8 cellular contexts compared by ENCODE assay signal in the genomic region with DNA sequence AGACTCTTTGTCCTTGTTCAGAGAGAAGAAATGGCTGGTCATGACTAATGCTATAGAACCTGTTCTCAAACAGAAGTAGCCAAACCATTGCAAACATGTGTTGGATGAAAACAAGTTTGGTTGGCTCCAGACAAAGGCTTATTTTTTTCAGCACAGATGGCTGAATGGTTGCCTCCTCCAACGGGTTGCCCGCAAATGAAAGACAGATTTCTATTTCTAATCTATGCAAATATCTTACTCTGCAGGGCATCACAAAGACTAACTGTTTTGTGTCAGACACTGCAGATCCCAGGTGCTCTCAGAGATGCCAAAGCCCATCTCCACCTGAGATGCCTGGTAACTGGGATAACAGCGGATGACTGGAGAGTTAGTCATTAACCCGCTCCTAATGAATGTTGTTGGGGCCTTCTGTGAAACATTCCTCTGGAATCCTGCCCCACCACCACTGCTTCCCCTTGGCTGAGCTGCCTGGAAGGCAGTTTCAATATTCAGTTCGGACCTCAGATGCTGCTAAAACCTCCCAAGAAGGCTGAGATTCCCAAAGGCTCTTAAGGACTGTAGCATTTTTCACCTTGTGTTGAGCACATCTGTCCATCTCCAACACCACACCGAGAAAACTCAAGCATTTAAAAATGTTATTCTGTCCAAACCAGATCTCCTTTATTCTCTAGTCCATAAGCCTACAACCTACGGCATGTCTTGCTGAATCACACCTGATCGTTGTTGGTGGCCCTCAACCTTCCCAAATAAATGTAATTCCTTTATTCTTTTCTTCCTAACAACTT.
A peak's percentile ranks its signal among the peaks of the same experiment; 100 is the strongest.
DNase-seq lines count a peak whose midpoint lies in the region; ATAC-seq, FAIRE-seq and TF ChIP-seq lines count a peak whose summit lies in the region.

No MANE protein-coding gene starts in this region.

- no peak overlapping the region for H2AFZ ChIP-seq in Karpas-422 (ENCODE audit: low read length)

- H3K27ac Mint-ChIP-seq in MCF 10A (ENCODE audit: low read depth, unreplicated experiment), result peak overlapping the region; percentile 81
- H3K27ac Mint-ChIP-seq in naive thymus-derived CD4-positive, alpha-beta T cell, result peak overlapping the region in 1 of 9 donors; percentile 49

- no peaks in the 10 kb centered on the region for H3K9me3 ChIP-seq in A549
- H3K9me3 ChIP-seq in Karpas-422 (ENCODE audit: low read length), result no peaks in the 10 kb centered on the region
- no peaks in the 10 kb centered on the region for H3K9me3 ChIP-seq in naive thymus-derived CD4-positive, alpha-beta T cell (ENCODE audit: control insufficient read depth in 2 of 3, low read length in 3 of 3)

- peak in 1 of 2 experiments; percentile 52; a peak in 1 of 5 replicates for TF ChIP-seq EP300 in A549 (IDR thresholded peaks at IDR 0.05)

- intact Hi-C loops in MCF 10A (cut with micrococcal nuclease), result loop anchor here (1.0 to 2.0 kb wide), 4 partner anchors 8 to 104 kb away; partner anchors contain the start of gene PTPN14
- intact Hi-C loops in naive thymus-derived CD4-positive, alpha-beta T cell (cut with micrococcal nuclease), result no loop called here

- H3K36me3 Mint-ChIP-seq in MCF 10A (ENCODE audit: insufficient read depth, unreplicated experiment), result peaks cover 56% of the 10 kb centered on the region
- peaks cover 0 to 12% (median 0%) of the 10 kb centered on the region in 5 donors for H3K36me3 Mint-ChIP-seq in naive thymus-derived CD4-positive, alpha-beta T cell

- TF ChIP-seq RAD21 in A549 (conservative IDR thresholded peaks at IDR 0.05 in 1 of 2, IDR thresholded peaks at IDR 0.05 in 1 of 2), result peak in 1 of 2 experiments; percentile 25; a peak in 1 of 5 replicates

- H3K36me3 ChIP-seq in Karpas-422 (ENCODE audit: insufficient read depth, low read length), result no peaks in the 10 kb centered on the region
- H3K36me3 ChIP-seq in naive thymus-derived CD4-positive, alpha-beta T cell (ENCODE audit: control insufficient read depth in 2 of 3, insufficient read depth in 3 of 3, low read length in 3 of 3), result no peaks in the 10 kb centered on the region

- TF ChIP-seq CTCF in A549 (IDR thresholded peaks at IDR 0.05) (no peak), MCF 10A (IDR thresholded peaks at IDR 0.05; ENCODE audit: unreplicated experiment) (no peak)

- H3K27ac ChIP-seq in A549 (peak overlapping the region; percentile 80 to 86), Karpas-422 (ENCODE audit: low read length) (peak overlapping the region; percentile 99)
- no peak overlapping the region for H3K27ac ChIP-seq in naive thymus-derived CD4-positive, alpha-beta T cell (ENCODE audit: low read depth, low read length)

- peak overlapping the region; percentile 26 for H3K4me3 Mint-ChIP-seq in MCF 10A (ENCODE audit: unreplicated experiment)
- H3K4me3 Mint-ChIP-seq in naive thymus-derived CD4-positive, alpha-beta T cell, result no peak overlapping the region

- CTCF ChIA-PET in A549 (lab: Yijun Ruan, JAX) (interaction anchor here (1.0 to 1.2 kb wide), 2 partner anchors 12 to 59 kb away, joined by 3 read pairs; no protein-coding TSS in a partner anchor), MCF 10A (lab: Yijun Ruan, JAX) (interaction anchor here (0.6 to 1.4 kb wide), 7 partner anchors 13 to 670 kb away, joined by 3 to 5 read pairs (median 3); no protein-coding TSS in a partner anchor)
- CTCF ChIA-PET in naive thymus-derived CD4-positive, alpha-beta T cell (lab: Charles Lee), result no interaction called here

- WGBS in A549 (ENCODE audit: missing lambda C conversion rate), result 0% methylated on average over 8 of the region's 8 CpGs

- DNase-seq in A549 (ENCODE audit: low read depth in 1 of 2, low spot score in 1 of 2), result peak; percentile 75 to 91
- peak; percentile 95 for DNase-seq in Karpas-422
- peak; percentile 97 for DNase-seq in MCF 10A (ENCODE audit: unreplicated experiment)
- peak; percentile 57 to 93 for DNase-seq in lung microvascular endothelial cell (ENCODE audit: low read depth in 2 of 2)
- DNase-seq in cerebellar cortex (ENCODE audit: low spot score), result no peak
- no peak for DNase-seq in naive thymus-derived CD4-positive, alpha-beta T cell

- H3K9me2 ChIP-seq in Karpas-422 (replicated peaks; ENCODE audit: insufficient read depth, low read length), result no peaks in the 10 kb centered on the region

- H4K20me1 ChIP-seq in Karpas-422 (ENCODE audit: insufficient read depth, low read depth, low read length), result no peaks in the 10 kb centered on the region

- peak overlapping the region; percentile 75 for H3K9ac ChIP-seq in Karpas-422 (ENCODE audit: low read length)

- H3K4me1 ChIP-seq in A549, result peaks cover 58% of the 10 kb centered on the region
- peaks cover 77% of the 10 kb centered on the region for H3K4me1 ChIP-seq in Karpas-422 (ENCODE audit: low read length)
- H3K4me1 ChIP-seq in naive thymus-derived CD4-positive, alpha-beta T cell (ENCODE audit: control insufficient read depth in 2 of 2, insufficient read depth in 2 of 2, low read length in 2 of 2), result no peaks in the 10 kb centered on the region

- ATAC-seq in A549 (peak; percentile 91 to 92), GM19467 (IDR thresholded peaks at IDR 0.05; ENCODE audit: unreplicated experiment) (peak; percentile 57), GM18517 (IDR thresholded peaks at IDR 0.05; ENCODE audit: unreplicated experiment) (no peak)
- no peak for ATAC-seq in naive thymus-derived CD4-positive, alpha-beta T cell

- H3K4me1 Mint-ChIP-seq in MCF 10A (ENCODE audit: insufficient read depth, unreplicated experiment), result peaks cover 59% of the 10 kb centered on the region
- peaks cover 0 to 42% (median 0%) of the 10 kb centered on the region in 7 donors for H3K4me1 Mint-ChIP-seq in naive thymus-derived CD4-positive, alpha-beta T cell

- no peak for TF ChIP-seq POLR2A in A549 (IDR thresholded peaks at IDR 0.05; ENCODE audit: low read length)

- no peaks in the 10 kb centered on the region for H3K9me3 Mint-ChIP-seq in MCF 10A (ENCODE audit: unreplicated experiment)
- no peaks in the 10 kb centered on the region for H3K9me3 Mint-ChIP-seq in naive thymus-derived CD4-positive, alpha-beta T cell

- POLR2A ChIA-PET in A549 (lab: Yijun Ruan, JAX) (interaction anchor here (0.9 to 1.0 kb wide), 2 partner anchors 26 to 105 kb away, joined by 3 to 5 read pairs; partner anchors contain the start of gene PTPN14), MCF 10A (lab: Yijun Ruan, JAX) (interaction anchor here (0.6 to 15.7 kb wide), 19 partner anchors 8 to 1391 kb away, joined by 3 to 843 read pairs (median 4); partner anchors contain the start of gene PTPN14)
- POLR2A ChIA-PET in naive thymus-derived CD4-positive, alpha-beta T cell (lab: Charles Lee), result no interaction called here

- FAIRE-seq in A549 (lab: Jason Lieb, UNC), result peak; percentile 92

- H3K27me3 ChIP-seq in Karpas-422 (ENCODE audit: low read length), result no peaks in the 10 kb centered on the region
- H3K27me3 ChIP-seq in naive thymus-derived CD4-positive, alpha-beta T cell (ENCODE audit: control insufficient read depth in 2 of 2, insufficient read depth in 2 of 2, low read length in 2 of 2), result no peaks in the 10 kb centered on the region

- H3K27me3 Mint-ChIP-seq in MCF 10A (ENCODE audit: insufficient read depth, unreplicated experiment), result no peaks in the 10 kb centered on the region
- H3K27me3 Mint-ChIP-seq in naive thymus-derived CD4-positive, alpha-beta T cell, result peaks cover 0 to 15% (median 0%) of the 10 kb centered on the region in 5 donors

- no peaks in the 10 kb centered on the region for H3K79me2 ChIP-seq in Karpas-422 (ENCODE audit: low read length)

- H3K4me3 ChIP-seq in A549, result peak overlapping the region; percentile 15; the same call in 1 of the 3 replicates
- peak overlapping the region; percentile 59 for H3K4me3 ChIP-seq in Karpas-422 (ENCODE audit: low read length)
- no peak overlapping the region for H3K4me3 ChIP-seq in naive thymus-derived CD4-positive, alpha-beta T cell (ENCODE audit: low read length)

- peak overlapping the region; percentile 85 for H3K4me2 ChIP-seq in A549
- peak overlapping the region; percentile 78 for H3K4me2 ChIP-seq in Karpas-422 (ENCODE audit: low read depth, low read length, poor library complexity, severe bottlenecking)

- no TSS peak for BruUV-seq in MCF 10A (replicated peaks; lab: Mats Ljungman, UMichigan)

TF ChIP-seq in A549, 52 proteins besides CTCF, POLR2A, EP300 and RAD21:
- peak in 1 of 2 experiments; percentile 63; a peak in 3 of 5 replicates for TF ChIP-seq JUN (IDR thresholded peaks at IDR 0.05)
- TF ChIP-seq SMC3 (IDR thresholded peaks at IDR 0.05), result 0 out of 3 replicates have a peak, but pooled peaks have one; percentile 8
- TF ChIP-seq, protein P1, sequence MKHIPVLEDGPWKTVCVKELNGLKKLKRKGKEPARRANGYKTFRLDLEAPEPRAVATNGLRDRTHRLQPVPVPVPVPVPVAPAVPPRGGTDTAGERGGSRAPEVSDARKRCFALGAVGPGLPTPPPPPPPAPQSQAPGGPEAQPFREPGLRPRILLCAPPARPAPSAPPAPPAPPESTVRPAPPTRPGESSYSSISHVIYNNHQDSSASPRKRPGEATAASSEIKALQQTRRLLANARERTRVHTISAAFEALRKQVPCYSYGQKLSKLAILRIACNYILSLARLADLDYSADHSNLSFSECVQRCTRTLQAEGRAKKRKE (CRISPR knock-in tag; IDR thresholded peaks at IDR 0.05; ENCODE audit: low read depth), result no peak
- no peak for TF ChIP-seq MAFK (IDR thresholded peaks at IDR 0.05; ENCODE audit: partially characterized antibody)
- TF ChIP-seq GATA3 (IDR thresholded peaks at IDR 0.05; ENCODE audit: borderline replicate concordance), result peak; percentile 59; the same call in 1 of the 2 replicates
- TF ChIP-seq FOSL2 (IDR thresholded peaks at IDR 0.05), result peak; percentile 66
- TF ChIP-seq FOSL2 (CRISPR knock-in tag; IDR thresholded peaks at IDR 0.05), result peak; percentile 72
- TF ChIP-seq JUNB (IDR thresholded peaks at IDR 0.05), result peak; percentile 81
- TF ChIP-seq HOXB5 (CRISPR knock-in tag; IDR thresholded peaks at IDR 0.05), result no peak
- TF ChIP-seq, protein P2, sequence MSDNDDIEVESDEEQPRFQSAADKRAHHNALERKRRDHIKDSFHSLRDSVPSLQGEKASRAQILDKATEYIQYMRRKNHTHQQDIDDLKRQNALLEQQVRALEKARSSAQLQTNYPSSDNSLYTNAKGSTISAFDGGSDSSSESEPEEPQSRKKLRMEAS (IDR thresholded peaks at IDR 0.05), result peak; percentile 21; the same call in 1 of the 2 replicates
- TF ChIP-seq, protein P3, sequence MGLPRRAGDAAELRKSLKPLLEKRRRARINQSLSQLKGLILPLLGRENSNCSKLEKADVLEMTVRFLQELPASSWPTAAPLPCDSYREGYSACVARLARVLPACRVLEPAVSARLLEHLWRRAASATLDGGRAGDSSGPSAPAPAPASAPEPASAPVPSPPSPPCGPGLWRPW (IDR thresholded peaks at IDR 0.05), result no peak
- no peak for TF ChIP-seq FOXS1 (CRISPR knock-in tag; IDR thresholded peaks at IDR 0.05)
TF ChIP-seq in A549: peak in this region for 6.

Comparison
In these comparisons a context has a peak if more than half of its experiments do, and no peak if none do; other contexts are left out.
1. ATAC-seq: peak in A549 (2 of 2) and GM19467 (single experiment); none in GM18517 (single experiment) and naive thymus-derived CD4-positive, alpha-beta T cell (single experiment).
2. DNase-seq: peak in A549 (2 of 2), Karpas-422 (single experiment), MCF 10A (single experiment) and lung microvascular endothelial cell (2 of 2); none in cerebellar cortex (single experiment) and naive thymus-derived CD4-positive, alpha-beta T cell (0 of 9).